ENCODE assay signal across 29 cellular contexts in genomic region chr1:53641481-53642214, GRCh38.
DNase-seq lines count a peak whose midpoint lies in the region; ATAC-seq, FAIRE-seq and TF ChIP-seq lines count a peak whose summit lies in the region.
"Had no signal": no experiment of that assay in that cellular context is flagged by ENCODE, and none has a peak within 500 bp of the region (broad histone marks: within the 10 kb centered on the region; RNA-seq: fewer than 3 reads in every experiment).

No MANE protein-coding gene starts in this region.

- in situ Hi-C loops in HepG2 (cut with HindIII; ENCODE audit: extremely low pct_ligation_motif_present, low pct_unique_long_range_greater_than_20kb): no loop called here

- H3K14ac ChIP-seq in neuronal stem cell (ENCODE audit: low read length): no peak overlapping the region

- H2AK5ac ChIP-seq in neuronal stem cell (ENCODE audit: low read depth, low read length): no peak overlapping the region

- no peak overlapping the region for H2BK15ac ChIP-seq in neuronal stem cell (ENCODE audit: low read length)

- TF ChIP-seq CTCF in right lobe of liver (IDR thresholded peaks at IDR 0.05) (no peak), HepG2 (CRISPR knock-in tag; IDR thresholded peaks at IDR 0.05) (no peak), esophagus muscularis mucosa (IDR thresholded peaks at IDR 0.05) (no peak)

- no peak overlapping the region for H3K9ac ChIP-seq in HepG2 (ENCODE audit: insufficient read depth, low read depth, low read length)
- no peak overlapping the region for H3K9ac ChIP-seq in neuronal stem cell (ENCODE audit: low read depth, low read length, poor library complexity)

- H3K36me3 ChIP-seq in right lobe of liver (no peaks in the 10 kb centered on the region), HepG2 (replicated peaks in 1 of 2; ENCODE audit: control insufficient read depth in 1 of 2, insufficient read depth in 2 of 2, low read length in 2 of 2) (no peaks in the 10 kb centered on the region), neuronal stem cell (replicated peaks in 1 of 2; ENCODE audit: control insufficient read depth in 2 of 2, insufficient read depth in 2 of 2, low read length in 2 of 2) (no peaks in the 10 kb centered on the region), esophagus muscularis mucosa (no peaks in the 10 kb centered on the region)
- H3K36me3 ChIP-seq: prostate gland had no signal

- H4K91ac ChIP-seq in neuronal stem cell (ENCODE audit: low read depth, low read length, poor library complexity): no peak overlapping the region

- H2AFZ ChIP-seq in HepG2 (ENCODE audit: low read length) (no peak overlapping the region), neuronal stem cell (ENCODE audit: low read length) (no peak overlapping the region)

- H3K4me2 ChIP-seq in HepG2 (ENCODE audit: low read depth, low read length): no peak overlapping the region
- H3K4me2 ChIP-seq in neuronal stem cell (ENCODE audit: insufficient read depth, low read length, poor library complexity, severe bottlenecking): no peak overlapping the region

- 73% methylated on average over 6 of the region's 9 CpGs for WGBS in right lobe of liver (ENCODE audit: insufficient coverage, low coverage, low lambda C conversion rate, missing lambda C conversion rate)
- 28% methylated on average over 5 of the region's 9 CpGs for WGBS in HepG2 (ENCODE audit: low lambda C conversion rate)
- WGBS in neuronal stem cell (ENCODE audit: extremely low coverage in 2 of 2, insufficient read length in 2 of 2, insufficient replicate concordance in 1 of 2), 2 donors: no CpG with 5 or more reads among the region's 9 CpGs
- WGBS in esophagus muscularis mucosa: 87% methylated on average over 9 of the region's 9 CpGs

- TF ChIP-seq EP300 in HepG2 (IDR thresholded peaks at IDR 0.05; ENCODE audit: low read depth in 2 of 2, low read length in 2 of 2) (no peak), HepG2 (CRISPR knock-in tag; IDR thresholded peaks at IDR 0.05; ENCODE audit: borderline replicate concordance) (no peak), esophagus muscularis mucosa (IDR thresholded peaks at IDR 0.05) (no peak)

- BruUV-seq in HepG2 (replicated peaks; lab: Mats Ljungman, UMichigan): no TSS peak

- CTCF ChIA-PET in HepG2 (lab: Yijun Ruan, JAX; ENCODE audit: low intra/inter-chr PET ratio, low total read pairs): no interaction called here

- no peaks in the 10 kb centered on the region for H3K79me2 ChIP-seq in HepG2 (ENCODE audit: insufficient read depth, low read length)

- H3K9me3 ChIP-seq in right lobe of liver (no peaks in the 10 kb centered on the region), HepG2 (ENCODE audit: low read length) (no peaks in the 10 kb centered on the region), neuronal stem cell (replicated peaks in 1 of 2; ENCODE audit: control insufficient read depth in 2 of 2, insufficient read depth in 1 of 2, low read depth in 1 of 2, low read length in 2 of 2) (no peaks in the 10 kb centered on the region), esophagus muscularis mucosa (no peaks in the 10 kb centered on the region)
- H3K9me3 ChIP-seq: prostate gland had no signal

- no peaks in the 10 kb centered on the region for H3K27me3 ChIP-seq in right lobe of liver
- peaks cover 0 to 41% of the 10 kb centered on the region in 2 experiments; a peak in 3 of 5 replicates for H3K27me3 ChIP-seq in HepG2 (ENCODE audit: control insufficient read depth in 1 of 2, insufficient read depth in 2 of 2, low read length in 2 of 2)
- H3K27me3 ChIP-seq in neuronal stem cell (ENCODE audit: control insufficient read depth in 3 of 3, insufficient read depth in 3 of 3, low read depth in 1 of 3, low read length in 3 of 3): peaks cover 0 to 24% (median 0%) of the 10 kb centered on the region in 3 experiments
- peaks cover 0 to 19% (median 0%) of the 10 kb centered on the region in 4 donors for H3K27me3 ChIP-seq in esophagus muscularis mucosa

- H2BK5ac ChIP-seq in neuronal stem cell (ENCODE audit: low read length): no peak overlapping the region

- H3K23ac ChIP-seq in neuronal stem cell (ENCODE audit: low read depth, low read length, poor library complexity): no peak overlapping the region

- no peak overlapping the region for H3K27ac ChIP-seq in right lobe of liver
- H3K27ac ChIP-seq in HepG2 (ENCODE audit: extremely low read length, insufficient read depth, low read length): no peak overlapping the region
- H3K27ac ChIP-seq in neuronal stem cell (replicated peaks; ENCODE audit: low read length): no peak overlapping the region
- no peak overlapping the region for H3K27ac ChIP-seq in esophagus muscularis mucosa (replicated peaks in 1 of 4)
- H3K27ac ChIP-seq: C4-2B, prostate gland had no signal

- no peak overlapping the region for H2BK120ac ChIP-seq in neuronal stem cell (ENCODE audit: low read depth, low read length)

- TF ChIP-seq RAD21 in HepG2 (CRISPR knock-in tag; IDR thresholded peaks at IDR 0.05): no peak

- peak in 2 of 3 donors; percentile 34 to 35 for DNase-seq in right lobe of liver
- DNase-seq in HepG2 (ENCODE audit: low spot score): no peak
- no peak for DNase-seq in neuronal stem cell (ENCODE audit: low spot score)
- DNase-seq in esophagus muscularis mucosa (ENCODE audit: extremely low spot score): no peak
- no peak for DNase-seq in D341Med (ENCODE audit: low spot score)
- no peak for DNase-seq in NK-92 (lab: John Stamatoyannopoulos, UW; ENCODE audit: unreplicated experiment)
- DNase-seq: activated CD4-positive, alpha-beta T cell treated with anti-CD3 and anti-CD28 coated beads for 48 hours; central memory CD4-positive, alpha-beta T cell; EL; IMR-90; NCI-H1048; NCI-H187 treated with DMSO at 0.1 percent for 48 hours; NCI-H446; NK-92 treated with Interleukin-12 subunit alpha and Interleukin-12 subunit beta, amount 100 ng/mL, for 24 hours; small intestine; stimulated activated CD4-positive, alpha-beta T cell treated with anti-CD3 and anti-CD28 coated beads, Interleukin-2, amount 100 ng/mL, for 24 hours; T-helper 1 cell had no signal

- no peak for FAIRE-seq in HepG2 (lab: Jason Lieb, UNC)
- FAIRE-seq: astrocyte, D721Med, endothelial cell of umbilical vein, GM12892, islet of Langerhans, small intestine, TTC549 had no signal

- no peaks in the 10 kb centered on the region for H4K20me1 ChIP-seq in HepG2 (ENCODE audit: insufficient read depth, low read length)

- no peak for ATAC-seq in right lobe of liver
- no peak for ATAC-seq in HepG2
- peak; percentile 69 for ATAC-seq in SK-N-SH treated with all-trans-retinoic acid at 6 μM for 48 hours
- ATAC-seq in HG02884 (IDR thresholded peaks at IDR 0.05; ENCODE audit: unreplicated experiment): no peak
- ATAC-seq: activated naive CD4-positive, alpha-beta T cell treated with anti-CD3 and anti-CD28 coated beads, Interleukin-2, amount 50 U/mL, for 72 hours; stimulated activated effector memory CD8-positive, alpha-beta T cell treated with anti-CD3 and anti-CD28 coated beads, Interleukin-12 subunit alpha, Interleukin-12 subunit beta, amount 100 ng/mL, for 72 hours had no signal

- intact Hi-C loops in right lobe of liver (cut with DNase I): no loop called here
- intact Hi-C loops in HepG2 (cut with micrococcal nuclease; ENCODE audit: unreplicated experiment): no loop called here
- intact Hi-C loops in esophagus muscularis mucosa (cut with DNase I): no loop called here

- H3K4me1 ChIP-seq in right lobe of liver (no peaks in the 10 kb centered on the region), HepG2 (ENCODE audit: insufficient read depth, low read length) (no peaks in the 10 kb centered on the region), neuronal stem cell (ENCODE audit: control insufficient read depth in 2 of 2, insufficient read depth in 1 of 2, low read depth in 1 of 2, low read length in 2 of 2) (peaks cover 2 to 3% of the 10 kb centered on the region in 2 donors), esophagus muscularis mucosa (no peaks in the 10 kb centered on the region)
- H3K4me1 ChIP-seq: prostate gland had no signal

- H2BK12ac ChIP-seq in neuronal stem cell (ENCODE audit: low read length): no peak overlapping the region

- H3K4me3 ChIP-seq in right lobe of liver (no peak overlapping the region), HepG2 (replicated peaks in 1 of 3; ENCODE audit: insufficient read depth in 1 of 3, low read depth in 2 of 3, low read length in 3 of 3) (no peak overlapping the region), neuronal stem cell (ENCODE audit: low read length in 2 of 2) (peak overlapping the region in 1 of 2 donors; percentile 16), esophagus muscularis mucosa (no peak overlapping the region)
- H3K4me3 ChIP-seq: prostate gland had no signal

- peak overlapping the region; percentile 86 for H3K18ac ChIP-seq in neuronal stem cell (ENCODE audit: low read length)

- H3K4ac ChIP-seq in neuronal stem cell (ENCODE audit: low read length): no peak overlapping the region

- TF ChIP-seq POLR2A in right lobe of liver (IDR thresholded peaks at IDR 0.05) (no peak), HepG2 (IDR thresholded peaks at IDR 0.05; ENCODE audit: insufficient read depth in 1 of 2, low read depth in 2 of 2, low read length in 2 of 2) (no peak), esophagus muscularis mucosa (IDR thresholded peaks at IDR 0.05; ENCODE audit: low read depth) (no peak)

- no peak overlapping the region for H4K8ac ChIP-seq in neuronal stem cell (ENCODE audit: low read depth, low read length)

- H3K79me1 ChIP-seq in neuronal stem cell (ENCODE audit: low read depth, low read length): no peaks in the 10 kb centered on the region

- POLR2A ChIA-PET in HepG2 (lab: Yijun Ruan, JAX): no interaction called here

TF ChIP-seq in HepG2, 621 proteins besides CTCF, POLR2A, EP300 and RAD21 (continues in another document):
- TF ChIP-seq SP140L (CRISPR knock-in tag; IDR thresholded peaks at IDR 0.05; ENCODE audit: borderline replicate concordance) (no peak), ATAD3A (CRISPR knock-in tag; IDR thresholded peaks at IDR 0.05) (no peak), ARNTL (CRISPR knock-in tag; IDR thresholded peaks at IDR 0.05) (no peak)

TF ChIP-seq in SK-N-SH treated with all-trans-retinoic acid at 6 μM for 48 hours, 23 proteins besides CTCF, POLR2A, EP300 and RAD21:
- TF ChIP-seq TCF4 (CRISPR knock-in tag; IDR thresholded peaks at IDR 0.05; ENCODE audit: borderline replicate concordance) (peak; percentile 82), CREB5 (CRISPR knock-in tag; IDR thresholded peaks at IDR 0.05; ENCODE audit: low read depth) (no peak)

Comparison
In these comparisons a context has a peak if more than half of its experiments do, and no peak if none do; other contexts are left out.
1. DNase-seq: peak in right lobe of liver (2 of 3); none in HepG2 (single experiment), neuronal stem cell (single experiment), esophagus muscularis mucosa (single experiment), D341Med (single experiment) and NK-92 (single experiment).